In the genomic region with DNA sequence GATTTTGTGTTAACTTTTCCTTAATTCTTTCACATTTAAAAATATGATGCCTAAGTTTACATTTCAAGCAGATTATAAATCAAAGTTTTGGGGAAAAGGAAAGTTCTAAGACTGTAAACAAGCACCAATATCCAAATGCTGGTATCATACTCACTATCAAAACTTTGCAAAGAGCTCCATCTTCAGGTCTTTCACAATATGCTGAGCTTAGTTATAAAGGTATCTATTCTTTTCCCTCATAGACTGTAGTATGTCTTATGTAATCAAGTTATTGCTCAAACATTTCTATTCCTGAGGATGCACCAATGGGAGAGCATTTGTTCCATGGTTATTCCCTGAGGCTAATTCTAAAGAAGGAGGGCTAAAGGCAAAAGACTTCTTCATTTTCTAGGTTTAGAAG, we compare ENCODE assay signal across 7 cellular contexts.
DNase-seq lines count a peak whose midpoint lies in the region; ATAC-seq and TF ChIP-seq lines count a peak whose summit lies in the region.

No MANE protein-coding gene starts in this region.

- TF ChIP-seq EP300 in suprapubic skin (IDR thresholded peaks at IDR 0.05): no peak

- no peak overlapping the region for H3K27ac Mint-ChIP-seq in stimulated activated memory B cell treated with anti-CD40 and anti-IgM and Interleukin-4, amounts not matched to agents 10 μg/mL and 1 μg/mL and 100 μg/mL, for 72 hours

- H3K79me2 ChIP-seq in mammary epithelial cell (ENCODE audit: insufficient read depth, low read length): no peaks in the 10 kb centered on the region

- H3K4me3 ChIP-seq in mammary epithelial cell (replicated peaks in 1 of 3; ENCODE audit: insufficient read depth in 1 of 3, low read depth in 2 of 3, low read length in 3 of 3) (no peak overlapping the region), suprapubic skin (no peak overlapping the region)

- CTCF ChIA-PET in HEK293T (lab: Yijun Ruan, JAX): interaction anchor here (0.9 to 2.1 kb wide), 4 partner anchors 82 to 285 kb away, joined by 3 to 8 read pairs (median 4); no protein-coding TSS in a partner anchor
- CTCF ChIA-PET in mammary epithelial cell (lab: Charles Lee; ENCODE audit: low non-redundant PET): interaction anchor here (0.6 to 0.8 kb wide), 6 partner anchors 81 to 773 kb away, joined by 3 to 9 read pairs (median 4); no protein-coding TSS in a partner anchor

- no peaks in the 10 kb centered on the region for H4K20me1 ChIP-seq in mammary epithelial cell (ENCODE audit: insufficient read depth, low read length)

- H3K36me3 ChIP-seq in mammary epithelial cell (ENCODE audit: insufficient read depth, low read length) (no peaks in the 10 kb centered on the region), suprapubic skin (no peaks in the 10 kb centered on the region)

- H3K4me2 ChIP-seq in mammary epithelial cell (ENCODE audit: insufficient read depth, low read depth, low read length): no peak overlapping the region

- H3K27me3 ChIP-seq in mammary epithelial cell (ENCODE audit: insufficient read depth, low read length): peaks cover 4% of the 10 kb centered on the region
- no peaks in the 10 kb centered on the region for H3K27me3 ChIP-seq in suprapubic skin

- TF ChIP-seq CTCF in mammary epithelial cell (conservative IDR thresholded peaks at IDR 0.05 in 1 of 2, IDR thresholded peaks at IDR 0.05 in 1 of 2; ENCODE audit: extremely low read depth in 1 of 2, insufficient read depth in 1 of 2, low read depth in 1 of 2, low read length in 2 of 2) (peak; percentile 53 to 56), suprapubic skin (IDR thresholded peaks at IDR 0.05) (no peak)

- no peaks in the 10 kb centered on the region for H3K9me3 Mint-ChIP-seq in stimulated activated memory B cell treated with anti-CD40 and anti-IgM and Interleukin-4, amounts not matched to agents 10 μg/mL and 1 μg/mL and 100 μg/mL, for 72 hours

- in situ Hi-C loops in mammary epithelial cell (cut with MboI; ENCODE audit: low sequenced_read_pairs in 2 of 2): loop anchor here in 1 of 2 donors (10.0 kb wide), 1 partner anchor 293 kb away; no protein-coding TSS in a partner anchor

- H3K4me1 ChIP-seq in mammary epithelial cell (ENCODE audit: insufficient read depth, low read length) (no peaks in the 10 kb centered on the region), suprapubic skin (no peaks in the 10 kb centered on the region)

- no peak overlapping the region for H3K27ac ChIP-seq in mammary epithelial cell (ENCODE audit: insufficient read depth, low read depth, low read length)
- H3K27ac ChIP-seq in suprapubic skin: no peak overlapping the region

- H3K9ac ChIP-seq in mammary epithelial cell (ENCODE audit: insufficient read depth, low read length): no peak overlapping the region

- DNase-seq in HEK293T (ENCODE audit: extremely low spot score) (peak; percentile 22), NCI-H1105 (lab: John Stamatoyannopoulos, UW) (peak; percentile 2), mammary epithelial cell (peak; percentile 63), suprapubic skin (ENCODE audit: low spot score in 2 of 2) (no peak)
- no peak for DNase-seq in activated CD4-positive, alpha-beta T cell treated with anti-CD3 and anti-CD28 coated beads, Interleukin-2, amount 50 U/mL, for 48 hours

- intact Hi-C loops in mammary epithelial cell (cut with micrococcal nuclease): loop anchor here (1.0 to 2.0 kb wide), 2 partner anchors 83 to 295 kb away; no protein-coding TSS in a partner anchor

- no peak for TF ChIP-seq POLR2A in suprapubic skin (IDR thresholded peaks at IDR 0.05)

- H3K4me1 Mint-ChIP-seq in stimulated activated memory B cell treated with anti-CD40 and anti-IgM and Interleukin-4, amounts not matched to agents 10 μg/mL and 1 μg/mL and 100 μg/mL, for 72 hours: peaks cover 6% of the 10 kb centered on the region

- peak; percentile 75 for ATAC-seq in GM18498 (IDR thresholded peaks at IDR 0.05; ENCODE audit: unreplicated experiment)
- peak; percentile 69 for ATAC-seq in stimulated activated memory B cell treated with anti-CD40 and anti-IgM and Interleukin-4, amounts not matched to agents 10 μg/mL and 1 μg/mL and 100 μg/mL, for 72 hours

- dilution Hi-C loops in mammary epithelial cell (cut with HindIII; ENCODE audit: low sequenced_read_pairs): no loop called here

- no peaks in the 10 kb centered on the region for H3K36me3 Mint-ChIP-seq in stimulated activated memory B cell treated with anti-CD40 and anti-IgM and Interleukin-4, amounts not matched to agents 10 μg/mL and 1 μg/mL and 100 μg/mL, for 72 hours

- H3K9me3 ChIP-seq in mammary epithelial cell (replicated peaks; ENCODE audit: insufficient read depth, low read length) (no peaks in the 10 kb centered on the region), suprapubic skin (no peaks in the 10 kb centered on the region)

- no peak overlapping the region for H3K4me3 Mint-ChIP-seq in stimulated activated memory B cell treated with anti-CD40 and anti-IgM and Interleukin-4, amounts not matched to agents 10 μg/mL and 1 μg/mL and 100 μg/mL, for 72 hours

- H2AFZ ChIP-seq in mammary epithelial cell (ENCODE audit: low read depth, low read length): no peak overlapping the region

- H3K27me3 Mint-ChIP-seq in stimulated activated memory B cell treated with anti-CD40 and anti-IgM and Interleukin-4, amounts not matched to agents 10 μg/mL and 1 μg/mL and 100 μg/mL, for 72 hours: no peaks in the 10 kb centered on the region

- BruUV-seq in mammary epithelial cell (replicated peaks; lab: Mats Ljungman, UMichigan): no TSS peak

- POLR2A ChIA-PET in HEK293T (lab: Yijun Ruan, JAX): interaction anchor here (0.6 kb wide), 1 partner anchor 577 kb away, joined by 3 read pairs; no protein-coding TSS in a partner anchor

TF ChIP-seq in HEK293T, 16 proteins besides CTCF, POLR2A, EP300 and RAD21:
- no peak for TF ChIP-seq SUZ12 (IDR thresholded peaks at IDR 0.05)
- TF ChIP-seq FOXA1 (IDR thresholded peaks at IDR 0.05): no peak
- no peak for TF ChIP-seq ARNT (IDR thresholded peaks at IDR 0.05)
- no peak for TF ChIP-seq TARDBP (IDR thresholded peaks at IDR 0.05)
- TF ChIP-seq BHLHE40 (IDR thresholded peaks at IDR 0.05; ENCODE audit: borderline replicate concordance): no peak
- no peak for TF ChIP-seq LEF1 (IDR thresholded peaks at IDR 0.05; ENCODE audit: borderline replicate concordance)
- no peak for TF ChIP-seq FOXM1 (IDR thresholded peaks at IDR 0.05; ENCODE audit: borderline replicate concordance)
- TF ChIP-seq, protein P1, sequence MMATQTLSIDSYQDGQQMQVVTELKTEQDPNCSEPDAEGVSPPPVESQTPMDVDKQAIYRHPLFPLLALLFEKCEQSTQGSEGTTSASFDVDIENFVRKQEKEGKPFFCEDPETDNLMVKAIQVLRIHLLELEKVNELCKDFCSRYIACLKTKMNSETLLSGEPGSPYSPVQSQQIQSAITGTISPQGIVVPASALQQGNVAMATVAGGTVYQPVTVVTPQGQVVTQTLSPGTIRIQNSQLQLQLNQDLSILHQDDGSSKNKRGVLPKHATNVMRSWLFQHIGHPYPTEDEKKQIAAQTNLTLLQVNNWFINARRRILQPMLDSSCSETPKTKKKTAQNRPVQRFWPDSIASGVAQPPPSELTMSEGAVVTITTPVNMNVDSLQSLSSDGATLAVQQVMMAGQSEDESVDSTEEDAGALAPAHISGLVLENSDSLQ (IDR thresholded peaks at IDR 0.05): no peak

Comparison
In these comparisons a context has a peak if more than half of its experiments do, and no peak if none do; other contexts are left out.
1. DNase-seq: peak in HEK293T (single experiment), NCI-H1105 (single experiment) and mammary epithelial cell (single experiment); none in activated CD4-positive, alpha-beta T cell treated with anti-CD3 and anti-CD28 coated beads, Interleukin-2, amount 50 U/mL, for 48 hours (0 of 2) and suprapubic skin (0 of 2).
2. CTCF ChIP-seq: peak in mammary epithelial cell (2 of 2); none in suprapubic skin (0 of 2).